Comparison of ENCODE assay signal across 1 cellular context in genomic region chr6:44310241-44310640, GRCh38.
TF ChIP-seq lines count a peak whose summit lies in the region.

No MANE protein-coding gene starts in this region.

TF ChIP-seq in WTC11, 78 proteins besides CTCF, POLR2A, EP300 and RAD21:
- TF ChIP-seq NFYB (CRISPR knock-in tag; conservative IDR thresholded peaks at IDR 0.05; ENCODE audit: low read depth) = no peak
- TF ChIP-seq, protein P1, sequence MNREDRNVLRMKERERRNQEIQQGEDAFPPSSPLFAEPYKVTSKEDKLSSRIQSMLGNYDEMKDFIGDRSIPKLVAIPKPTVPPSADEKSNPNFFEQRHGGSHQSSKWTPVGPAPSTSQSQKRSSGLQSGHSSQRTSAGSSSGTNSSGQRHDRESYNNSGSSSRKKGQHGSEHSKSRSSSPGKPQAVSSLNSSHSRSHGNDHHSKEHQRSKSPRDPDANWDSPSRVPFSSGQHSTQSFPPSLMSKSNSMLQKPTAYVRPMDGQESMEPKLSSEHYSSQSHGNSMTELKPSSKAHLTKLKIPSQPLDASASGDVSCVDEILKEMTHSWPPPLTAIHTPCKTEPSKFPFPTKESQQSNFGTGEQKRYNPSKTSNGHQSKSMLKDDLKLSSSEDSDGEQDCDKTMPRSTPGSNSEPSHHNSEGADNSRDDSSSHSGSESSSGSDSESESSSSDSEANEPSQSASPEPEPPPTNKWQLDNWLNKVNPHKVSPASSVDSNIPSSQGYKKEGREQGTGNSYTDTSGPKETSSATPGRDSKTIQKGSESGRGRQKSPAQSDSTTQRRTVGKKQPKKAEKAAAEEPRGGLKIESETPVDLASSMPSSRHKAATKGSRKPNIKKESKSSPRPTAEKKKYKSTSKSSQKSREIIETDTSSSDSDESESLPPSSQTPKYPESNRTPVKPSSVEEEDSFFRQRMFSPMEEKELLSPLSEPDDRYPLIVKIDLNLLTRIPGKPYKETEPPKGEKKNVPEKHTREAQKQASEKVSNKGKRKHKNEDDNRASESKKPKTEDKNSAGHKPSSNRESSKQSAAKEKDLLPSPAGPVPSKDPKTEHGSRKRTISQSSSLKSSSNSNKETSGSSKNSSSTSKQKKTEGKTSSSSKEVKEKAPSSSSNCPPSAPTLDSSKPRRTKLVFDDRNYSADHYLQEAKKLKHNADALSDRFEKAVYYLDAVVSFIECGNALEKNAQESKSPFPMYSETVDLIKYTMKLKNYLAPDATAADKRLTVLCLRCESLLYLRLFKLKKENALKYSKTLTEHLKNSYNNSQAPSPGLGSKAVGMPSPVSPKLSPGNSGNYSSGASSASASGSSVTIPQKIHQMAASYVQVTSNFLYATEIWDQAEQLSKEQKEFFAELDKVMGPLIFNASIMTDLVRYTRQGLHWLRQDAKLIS (CRISPR knock-in tag; IDR thresholded peaks at IDR 0.05; ENCODE audit: borderline replicate concordance) = no peak
- TF ChIP-seq ZNF121 (CRISPR knock-in tag; IDR thresholded peaks at IDR 0.05) = no peak
- TF ChIP-seq NFE2L1 (CRISPR knock-in tag; IDR thresholded peaks at IDR 0.05) = no peak
- TF ChIP-seq FOXP4 (CRISPR knock-in tag; IDR thresholded peaks at IDR 0.05) = no peak
- TF ChIP-seq GTF2I (CRISPR knock-in tag; conservative IDR thresholded peaks at IDR 0.05) = no peak
- TF ChIP-seq, protein P2, sequence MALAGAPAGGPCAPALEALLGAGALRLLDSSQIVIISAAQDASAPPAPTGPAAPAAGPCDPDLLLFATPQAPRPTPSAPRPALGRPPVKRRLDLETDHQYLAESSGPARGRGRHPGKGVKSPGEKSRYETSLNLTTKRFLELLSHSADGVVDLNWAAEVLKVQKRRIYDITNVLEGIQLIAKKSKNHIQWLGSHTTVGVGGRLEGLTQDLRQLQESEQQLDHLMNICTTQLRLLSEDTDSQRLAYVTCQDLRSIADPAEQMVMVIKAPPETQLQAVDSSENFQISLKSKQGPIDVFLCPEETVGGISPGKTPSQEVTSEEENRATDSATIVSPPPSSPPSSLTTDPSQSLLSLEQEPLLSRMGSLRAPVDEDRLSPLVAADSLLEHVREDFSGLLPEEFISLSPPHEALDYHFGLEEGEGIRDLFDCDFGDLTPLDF (CRISPR knock-in tag; IDR thresholded peaks at IDR 0.05) = no peak
